ENCODE assay signal across 8 cellular contexts in the genomic region with DNA sequence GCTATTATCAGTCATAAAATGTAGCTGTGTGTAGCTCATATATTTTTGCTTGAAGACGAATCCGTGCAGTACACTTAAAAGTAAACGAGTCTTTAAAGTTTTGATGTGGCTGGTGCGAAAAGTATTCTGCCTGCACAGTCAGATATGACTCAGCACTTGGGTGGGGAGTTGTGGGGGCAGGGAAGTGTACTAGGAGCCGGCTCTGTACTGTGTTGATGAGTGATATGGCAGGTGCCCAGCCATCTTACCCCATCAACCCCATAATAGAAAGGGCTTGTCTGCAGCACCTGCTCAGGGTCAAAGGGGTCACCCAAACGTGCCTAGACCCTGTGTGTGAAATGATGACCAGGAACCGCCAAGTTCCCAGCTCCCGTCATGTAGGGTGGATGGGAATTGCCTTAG. TPM values are rescaled to one million over a fixed set of nuclear protein-coding genes. Genes with fewer than 3 reads are reported as not detected.
A peak's percentile ranks its signal among the peaks of the same experiment; 100 is the strongest.
DNase-seq lines count a peak whose midpoint lies in the region; ATAC-seq, FAIRE-seq and TF ChIP-seq lines count a peak whose summit lies in the region.

No MANE protein-coding gene starts in this region.

- no peaks in the 10 kb centered on the region for H3K9me3 ChIP-seq in CD4-positive, alpha-beta memory T cell (ENCODE audit: control insufficient read depth in 1 of 2, low read length in 2 of 2)
- H3K9me3 ChIP-seq in OCI-LY3 (ENCODE audit: insufficient read depth, low read length) (no peaks in the 10 kb centered on the region), keratinocyte (ENCODE audit: control insufficient read depth, low read depth, low read length) (no peaks in the 10 kb centered on the region), vagina (no peaks in the 10 kb centered on the region)

- no peak overlapping the region for H3K4me3 Mint-ChIP-seq in CD4-positive, alpha-beta memory T cell
- H3K4me3 Mint-ChIP-seq in stimulated activated naive B cell treated with anti-CD40 and anti-IgM and Interleukin-4, amounts not matched to agents 10 μg/mL and 1 μg/mL and 100 μg/mL, for 72 hours = peak overlapping the region in 1 of 2 donors; percentile 19

- H3K4me2 ChIP-seq in OCI-LY3 (ENCODE audit: low read length) (peak overlapping the region; percentile 65), keratinocyte (ENCODE audit: control insufficient read depth, extremely low read depth, insufficient read depth, low read depth, low read length) (no peak overlapping the region)

- H3K36me3 Mint-ChIP-seq in CD4-positive, alpha-beta memory T cell = peaks cover 12 to 15% of the 10 kb centered on the region in 2 donors
- H3K36me3 Mint-ChIP-seq in stimulated activated naive B cell treated with anti-CD40 and anti-IgM and Interleukin-4, amounts not matched to agents 10 μg/mL and 1 μg/mL and 100 μg/mL, for 72 hours = peaks cover 13 to 26% of the 10 kb centered on the region in 2 donors

- no peaks in the 10 kb centered on the region for H3K36me3 ChIP-seq in CD4-positive, alpha-beta memory T cell (ENCODE audit: insufficient read depth, low read length)
- H3K36me3 ChIP-seq in OCI-LY3 (replicated peaks; ENCODE audit: low read depth, low read length) (peaks cover 26% of the 10 kb centered on the region), keratinocyte (ENCODE audit: control insufficient read depth in 2 of 2, extremely low read depth in 1 of 2, insufficient read depth in 2 of 2, low read length in 2 of 2) (peaks cover 0 to 3% of the 10 kb centered on the region in 2 experiments), vagina (peaks cover 0 to 18% of the 10 kb centered on the region in 2 donors)

- ATAC-seq in GM21619 (IDR thresholded peaks at IDR 0.05; ENCODE audit: unreplicated experiment) = peak; percentile 71
- ATAC-seq in stimulated activated naive B cell treated with anti-CD40 and anti-IgM and Interleukin-4, amounts not matched to agents 10 μg/mL and 1 μg/mL and 100 μg/mL, for 72 hours (replicated peaks) = peak; percentile 74 to 78
- no peak for ATAC-seq in HG03139 (IDR thresholded peaks at IDR 0.05; ENCODE audit: unreplicated experiment)

- intact Hi-C loops in CD4-positive, alpha-beta memory T cell (cut with micrococcal nuclease) = no loop called here
- intact Hi-C loops in vagina (cut with DNase I) = no loop called here

- dilution Hi-C loops in keratinocyte (cut with MboI; ENCODE audit: extremely low pct_ligation_motif_present, low sequenced_read_pairs) = no loop called here

- DNase-seq in CD4-positive, alpha-beta memory T cell = peak in 3 of 5 donors; percentile 3 to 10 (median 5)
- DNase-seq in activated effector memory CD4-positive, alpha-beta T cell treated with Interleukin-2 at 50 U/mL for 16 hours = peak; percentile 26
- DNase-seq in keratinocyte (ENCODE audit: low read depth, low spot score) (no peak), vagina (ENCODE audit: extremely low spot score in 2 of 2) (no peak)
- DNase-seq in stimulated activated naive B cell treated with anti-CD40 and anti-IgM and Interleukin-4, amounts not matched to agents 10 μg/mL and 1 μg/mL and 100 μg/mL, for 72 hours = peak; percentile 28

- peak; percentile 52 for FAIRE-seq in keratinocyte (lab: Jason Lieb, UNC)

- TF ChIP-seq POLR2A in vagina (IDR thresholded peaks at IDR 0.05) = no peak

- peaks cover 8% of the 10 kb centered on the region; the same call in 1 of the 2 replicates for H4K20me1 ChIP-seq in OCI-LY3 (ENCODE audit: insufficient read depth, low read length)
- no peaks in the 10 kb centered on the region for H4K20me1 ChIP-seq in keratinocyte (ENCODE audit: control insufficient read depth, extremely low read depth, insufficient read depth, low read length)

- no peak overlapping the region for H2AFZ ChIP-seq in OCI-LY3 (ENCODE audit: low read depth, low read length)
- no peak overlapping the region for H2AFZ ChIP-seq in keratinocyte (ENCODE audit: control insufficient read depth, low read length)

- H3K27me3 ChIP-seq in CD4-positive, alpha-beta memory T cell (ENCODE audit: insufficient read depth, low read length) = peaks cover 3% of the 10 kb centered on the region
- H3K27me3 ChIP-seq in OCI-LY3 (ENCODE audit: low read depth, low read length) (peaks cover 76% of the 10 kb centered on the region), keratinocyte (ENCODE audit: control insufficient read depth, extremely low read depth, insufficient read depth, low read length) (no peaks in the 10 kb centered on the region), vagina (no peaks in the 10 kb centered on the region)

- TF ChIP-seq CTCF in OCI-LY3 (IDR thresholded peaks at IDR 0.05; ENCODE audit: low read depth, low read length) (no peak), keratinocyte (optimal IDR thresholded peaks at IDR 0.05 in 1 of 3, IDR thresholded peaks at IDR 0.05 in 1 of 3, conservative IDR thresholded peaks at IDR 0.05 in 1 of 3; ENCODE audit: extremely low read depth in 1 of 3, insufficient read depth in 2 of 3, low read length in 3 of 3) (no peak), vagina (IDR thresholded peaks at IDR 0.05) (no peak)

- no peaks in the 10 kb centered on the region for H3K9me3 Mint-ChIP-seq in CD4-positive, alpha-beta memory T cell
- no peaks in the 10 kb centered on the region for H3K9me3 Mint-ChIP-seq in stimulated activated naive B cell treated with anti-CD40 and anti-IgM and Interleukin-4, amounts not matched to agents 10 μg/mL and 1 μg/mL and 100 μg/mL, for 72 hours

- peaks cover 6 to 16% (median 13%) of the 10 kb centered on the region in 4 donors for H3K4me1 Mint-ChIP-seq in CD4-positive, alpha-beta memory T cell
- peaks cover 15 to 35% of the 10 kb centered on the region in 2 donors for H3K4me1 Mint-ChIP-seq in stimulated activated naive B cell treated with anti-CD40 and anti-IgM and Interleukin-4, amounts not matched to agents 10 μg/mL and 1 μg/mL and 100 μg/mL, for 72 hours

- CTCF ChIA-PET in CD4-positive, alpha-beta memory T cell (lab: Charles Lee; ENCODE audit: partially characterized antibody) = interaction anchor here (1.4 kb wide), 1 partner anchor 12 kb away, joined by 4 read pairs; no protein-coding TSS in a partner anchor

- peaks cover 0 to 6% of the 10 kb centered on the region in 2 donors for H3K27me3 Mint-ChIP-seq in CD4-positive, alpha-beta memory T cell
- peaks cover 0 to 8% of the 10 kb centered on the region in 2 donors for H3K27me3 Mint-ChIP-seq in stimulated activated naive B cell treated with anti-CD40 and anti-IgM and Interleukin-4, amounts not matched to agents 10 μg/mL and 1 μg/mL and 100 μg/mL, for 72 hours

- H3K79me2 ChIP-seq in OCI-LY3 (ENCODE audit: low read length) (no peaks in the 10 kb centered on the region), keratinocyte (ENCODE audit: control insufficient read depth, insufficient read depth, low read length) (no peaks in the 10 kb centered on the region)

- peaks cover 17% of the 10 kb centered on the region for H3K4me1 ChIP-seq in CD4-positive, alpha-beta memory T cell (ENCODE audit: insufficient read depth, low read length)
- H3K4me1 ChIP-seq in OCI-LY3 (ENCODE audit: low read length) = peaks cover 39% of the 10 kb centered on the region
- H3K4me1 ChIP-seq in keratinocyte (ENCODE audit: control insufficient read depth, extremely low read depth, insufficient read depth, low read length) = peaks cover 18% of the 10 kb centered on the region
- peaks cover 13% of the 10 kb centered on the region for H3K4me1 ChIP-seq in vagina

- H3K27ac ChIP-seq in CD4-positive, alpha-beta memory T cell (ENCODE audit: low read depth, low read length) = no peak overlapping the region
- H3K27ac ChIP-seq in OCI-LY3 (ENCODE audit: low read length) (0 out of 2 replicates have a peak overlapping the region, but pooled peaks have one; percentile 7), keratinocyte (ENCODE audit: control insufficient read depth, insufficient read depth, low read length) (no peak overlapping the region), vagina (no peak overlapping the region)

- H3K9me1 ChIP-seq in keratinocyte (ENCODE audit: control insufficient read depth, extremely low read depth, insufficient read depth, low read length) = no peaks in the 10 kb centered on the region

- H3K27ac Mint-ChIP-seq in CD4-positive, alpha-beta memory T cell = peak overlapping the region in 1 of 7 donors; percentile 76
- H3K27ac Mint-ChIP-seq in stimulated activated naive B cell treated with anti-CD40 and anti-IgM and Interleukin-4, amounts not matched to agents 10 μg/mL and 1 μg/mL and 100 μg/mL, for 72 hours = peak overlapping the region; percentile 33

- POLR2A ChIA-PET in CD4-positive, alpha-beta memory T cell (lab: Charles Lee; ENCODE audit: partially characterized antibody) = interaction anchor here (1.4 kb wide), 1 partner anchor 48 kb away, joined by 4 read pairs; the partner anchor contains the start of gene BCL2L11

- H3K9ac ChIP-seq in OCI-LY3 (ENCODE audit: low read length) = no peak overlapping the region
- H3K9ac ChIP-seq in keratinocyte (ENCODE audit: control insufficient read depth, extremely low read depth, insufficient read depth, low read length) = no peak overlapping the region

- H3K4me3 ChIP-seq in CD4-positive, alpha-beta memory T cell (ENCODE audit: low read length in 2 of 2) = no peak overlapping the region
- peak overlapping the region; percentile 47 for H3K4me3 ChIP-seq in OCI-LY3 (ENCODE audit: low read length)
- no peak overlapping the region for H3K4me3 ChIP-seq in keratinocyte (ENCODE audit: control insufficient read depth in 2 of 3, extremely low read depth in 1 of 3, insufficient read depth in 2 of 3, low read depth in 1 of 3, low read length in 3 of 3)
- H3K4me3 ChIP-seq in vagina = no peak overlapping the region

RNA-seq across cellular contexts. Expression of gene BCL2L11, which starts 47.8 kb away (rescaled TPM):
- total RNA-seq in CD4-positive, alpha-beta memory T cell = 10 to 100 TPM; 33.4 to 34.1 TPM
- 10 to 100 TPM in 1 of 2 donors, 1 to 10 TPM in 1; 4.7 to 15.8 TPM for polyA plus RNA-seq in CD4-positive, alpha-beta memory T cell
- 1.4 to 1.9 TPM (median 1.6 TPM) in 3 replicates for polyA plus RNA-seq in keratinocyte
- 3.5 TPM for polyA plus RNA-seq in keratinocyte (2011; ENCODE audit: low read depth)
- polyA plus RNA-seq in keratinocyte (2011; cell fraction: cytosol; rRNA removed) = 0.70 and 1.5 TPM in 2 replicates
- 2.6 and 2.7 TPM in 2 replicates for polyA plus RNA-seq in keratinocyte (2011; cell fraction: nucleus; rRNA removed)
- 1.7 and 3.7 TPM in 2 replicates for polyA plus RNA-seq in keratinocyte (2012; ENCODE audit: low replicate concordance)
- 0.99 to 2.7 TPM (median 1.8 TPM) in 3 replicates for polyA minus RNA-seq in keratinocyte
- polyA minus RNA-seq in keratinocyte (2011; cell fraction: cytosol; rRNA and poly(A)+ RNA removed) = 0.38 TPM
- polyA minus RNA-seq in keratinocyte (2011; cell fraction: nucleus; rRNA and poly(A)+ RNA removed) = 1.9 and 2.1 TPM in 2 replicates
- total RNA-seq in vagina = 90.1 TPM

Comparison
In these comparisons a context has a peak if more than half of its experiments do, and no peak if none do; other contexts are left out.
1. DNase-seq: peak in CD4-positive, alpha-beta memory T cell (3 of 5), activated effector memory CD4-positive, alpha-beta T cell treated with Interleukin-2 at 50 U/mL for 16 hours (single experiment) and stimulated activated naive B cell treated with anti-CD40 and anti-IgM and Interleukin-4, amounts not matched to agents 10 μg/mL and 1 μg/mL and 100 μg/mL, for 72 hours (single experiment); none in keratinocyte (single experiment) and vagina (0 of 2).